In genomic region chr1:205963756-205964155, GRCh38 we compare ENCODE assay signal across 28 cellular contexts. TPM values are rescaled to one million over a fixed set of nuclear protein-coding genes. Genes with fewer than 3 reads are reported as not detected.
"Had no signal": no experiment of that assay in that cellular context is flagged by ENCODE, and none has a peak within 500 bp of the region (broad histone marks: within the 10 kb centered on the region; RNA-seq: fewer than 3 reads in every experiment).

No MANE protein-coding gene starts in this region.

- H3K27ac Mint-ChIP-seq: activated CD4-positive, alpha-beta memory T cell treated with anti-CD3 and anti-CD28 coated beads, Interleukin-2, amount 10 ng/mL, durations not matched to agents 7 days and 5 days; activated CD4-positive, alpha-beta T cell treated with anti-CD3 and anti-CD28 coated beads, Interleukin-2, amount 10 ng/mL, durations not matched to agents 24 days and 14 days; activated naive CD8-positive, alpha-beta T cell treated with anti-CD3 and anti-CD28 coated beads, Interleukin-2, amount 50 U/mL, for 24 hours; activated T-cell treated with anti-CD3 and anti-CD28 coated beads, Interleukin-2, amount 50 U/mL, for 24 hours; immature natural killer cell; nephron; progenitor cell of endocrine pancreas had no signal

- DNase-seq: activated CD4-positive, alpha-beta memory T cell treated with anti-CD3 and anti-CD28 coated beads, Interleukin-2, amount 10 ng/mL, durations not matched to agents 7 days and 5 days; activated CD4-positive, alpha-beta T cell treated with anti-CD3 and anti-CD28 coated beads, Interleukin-2, amount 10 ng/mL, durations not matched to agents 24 days and 14 days; activated CD4-positive, CD25-positive, alpha-beta regulatory T cell treated with anti-CD3 and anti-CD28 coated beads, Interleukin-2, amount 50 U/mL, for 72 hours; activated CD8-positive, alpha-beta memory T cell treated with anti-CD3 and anti-CD28 coated beads, Interleukin-2, amount 50 U/mL, for 48 hours; activated gamma-delta T cell; activated naive CD4-positive, alpha-beta T cell treated with anti-CD3 and anti-CD28 coated beads, Interleukin-2, amount 50 U/mL, for 16 hours; activated naive CD8-positive, alpha-beta T cell treated with anti-CD3 and anti-CD28 coated beads, Interleukin-2, amount 50 U/mL, for 24 hours; activated T-cell treated with anti-CD3 and anti-CD28 coated beads, Interleukin-2, amount 50 U/mL, for 24 hours; amygdala; caudate nucleus; effector CD8-positive, alpha-beta T cell; heart left ventricle; hypothalamus; immature natural killer cell; stimulated activated CD4-positive, alpha-beta T cell treated with anti-CD3 and anti-CD28 coated beads, Interleukin-2, amount 100 ng/mL, for 48 hours; stimulated activated naive CD8-positive, alpha-beta T cell treated with anti-CD3 and anti-CD28 coated beads, Interleukin-15, Interleukin-2, amounts not matched to agents 100 U/mL and 50 U/mL, for 24 hours; T-helper 2 cell; uterus had no signal

- H3K36me3 Mint-ChIP-seq: immature natural killer cell had no signal

- H3K4me3 Mint-ChIP-seq: activated CD4-positive, alpha-beta memory T cell treated with anti-CD3 and anti-CD28 coated beads, Interleukin-2, amount 10 ng/mL, durations not matched to agents 7 days and 5 days; activated CD4-positive, alpha-beta T cell treated with anti-CD3 and anti-CD28 coated beads, Interleukin-2, amount 10 ng/mL, durations not matched to agents 24 days and 14 days; activated naive CD8-positive, alpha-beta T cell treated with anti-CD3 and anti-CD28 coated beads, Interleukin-2, amount 50 U/mL, for 24 hours; activated T-cell treated with anti-CD3 and anti-CD28 coated beads, Interleukin-2, amount 50 U/mL, for 24 hours; immature natural killer cell; nephron had no signal

- ATAC-seq: activated naive CD8-positive, alpha-beta T cell treated with anti-CD3 and anti-CD28 coated beads, Interleukin-2, amount 50 U/mL, for 24 hours; heart left ventricle; right lobe of liver; stimulated activated naive CD8-positive, alpha-beta T cell treated with anti-CD3 and anti-CD28 coated beads, Interleukin-15, Interleukin-2, amounts not matched to agents 100 U/mL and 50 U/mL, for 24 hours had no signal

- H3K4me3 ChIP-seq: heart left ventricle, lung, right lobe of liver, thoracic aorta, uterus had no signal

- H3K36me3 ChIP-seq: heart left ventricle, neutrophil, right lobe of liver, thoracic aorta, uterus had no signal

- H3K27me3 ChIP-seq: heart left ventricle, right lobe of liver, uterus had no signal

- H3K27ac ChIP-seq: heart left ventricle, neutrophil, right lobe of liver, thoracic aorta, uterus had no signal

- H3K4me1 ChIP-seq: right lobe of liver, uterus had no signal

- H3K9me3 ChIP-seq: heart left ventricle, neutrophil, right lobe of liver, thoracic aorta, uterus had no signal

- H3K9me3 Mint-ChIP-seq: activated CD4-positive, alpha-beta memory T cell treated with anti-CD3 and anti-CD28 coated beads, Interleukin-2, amount 10 ng/mL, durations not matched to agents 7 days and 5 days; activated CD4-positive, alpha-beta T cell treated with anti-CD3 and anti-CD28 coated beads, Interleukin-2, amount 10 ng/mL, durations not matched to agents 24 days and 14 days; activated naive CD8-positive, alpha-beta T cell treated with anti-CD3 and anti-CD28 coated beads, Interleukin-2, amount 50 U/mL, for 24 hours; activated T-cell treated with anti-CD3 and anti-CD28 coated beads, Interleukin-2, amount 50 U/mL, for 24 hours; nephron had no signal

- H3K4me1 Mint-ChIP-seq: immature natural killer cell had no signal

RNA-seq across cellular contexts. Expression of gene SLC26A9, which starts 20.5 kb away (rescaled TPM):
- total RNA-seq: activated CD4-positive, alpha-beta memory T cell treated with anti-CD3 and anti-CD28 coated beads, Interleukin-2, amount 10 ng/mL, durations not matched to agents 7 days and 5 days; activated CD4-positive, alpha-beta T cell treated with anti-CD3 and anti-CD28 coated beads, Interleukin-2, amount 10 ng/mL, durations not matched to agents 24 days and 14 days; dermis microvascular lymphatic vessel endothelial cell; kidney epithelial cell; osteocyte; skeletal muscle tissue; uterus had no signal
- polyA plus RNA-seq: immature natural killer cell had no signal

RNA-seq across cellular contexts. Expression of gene RAB7B, which starts 39.4 kb away (rescaled TPM):
- total RNA-seq: activated CD4-positive, alpha-beta memory T cell treated with anti-CD3 and anti-CD28 coated beads, Interleukin-2, amount 10 ng/mL, durations not matched to agents 7 days and 5 days; activated CD4-positive, alpha-beta T cell treated with anti-CD3 and anti-CD28 coated beads, Interleukin-2, amount 10 ng/mL, durations not matched to agents 24 days and 14 days; dermis microvascular lymphatic vessel endothelial cell; progenitor cell of endocrine pancreas had no signal

RNA-seq across cellular contexts. Expression of gene CTSE, which starts 59.9 kb away (rescaled TPM):
- total RNA-seq: activated CD4-positive, alpha-beta memory T cell treated with anti-CD3 and anti-CD28 coated beads, Interleukin-2, amount 10 ng/mL, durations not matched to agents 7 days and 5 days; activated CD4-positive, alpha-beta T cell treated with anti-CD3 and anti-CD28 coated beads, Interleukin-2, amount 10 ng/mL, durations not matched to agents 24 days and 14 days; dermis microvascular lymphatic vessel endothelial cell; kidney epithelial cell; osteocyte had no signal
- polyA plus RNA-seq: heart left ventricle, immature natural killer cell had no signal
